2 cellular contexts compared by ENCODE assay signal in genomic region chr4:15786743-15787142, GRCh38.
TF ChIP-seq lines count a peak whose summit lies in the region.

No MANE protein-coding gene starts in this region.

TF ChIP-seq in GM12878, 131 proteins besides CTCF, POLR2A, EP300 and RAD21:
- TF ChIP-seq NFYA (IDR thresholded peaks at IDR 0.05; ENCODE audit: borderline replicate concordance, low read depth, low read length) (no peak), HSF1 (IDR thresholded peaks at IDR 0.05; ENCODE audit: low read depth, low read length) (no peak), STAT1 (conservative IDR thresholded peaks at IDR 0.05) (no peak), ZBTB11 (CRISPR knock-in tag; IDR thresholded peaks at IDR 0.05) (no peak), MYC (IDR thresholded peaks at IDR 0.05; ENCODE audit: insufficient read depth, insufficient read length, insufficient replicate concordance, low read length, severe bottlenecking) (no peak), BCL11A (IDR thresholded peaks at IDR 0.05; ENCODE audit: low read depth, low read length) (no peak), CUX1 (IDR thresholded peaks at IDR 0.05; ENCODE audit: insufficient replicate concordance, low read depth, low read length) (no peak), ZNF622 (IDR thresholded peaks at IDR 0.05) (no peak), ZBED1 (IDR thresholded peaks at IDR 0.05; ENCODE audit: borderline replicate concordance) (no peak), NFXL1 (IDR thresholded peaks at IDR 0.05; ENCODE audit: borderline replicate concordance) (no peak), MYB (IDR thresholded peaks at IDR 0.05; ENCODE audit: borderline replicate concordance, low read depth, low read length) (no peak), EED (IDR thresholded peaks at IDR 0.05; ENCODE audit: low read depth) (no peak)

TF ChIP-seq in SK-N-SH, 30 proteins besides CTCF, POLR2A, EP300 and RAD21:
- no peak for TF ChIP-seq RXRA (IDR thresholded peaks at IDR 0.05; ENCODE audit: borderline replicate concordance, low read depth)
- TF ChIP-seq ELF1 (IDR thresholded peaks at IDR 0.05) = no peak
- no peak for TF ChIP-seq GABPA (IDR thresholded peaks at IDR 0.05; ENCODE audit: low read depth)
- TF ChIP-seq FOXJ3 (CRISPR knock-in tag; IDR thresholded peaks at IDR 0.05) = no peak
- no peak for TF ChIP-seq GATA2 (CRISPR knock-in tag; IDR thresholded peaks at IDR 0.05)
- TF ChIP-seq SMC3 (IDR thresholded peaks at IDR 0.05; ENCODE audit: low read depth, low read length) = no peak
- TF ChIP-seq RFX5 (IDR thresholded peaks at IDR 0.05; ENCODE audit: low read length) = no peak
- TF ChIP-seq FOSL2 (IDR thresholded peaks at IDR 0.05; ENCODE audit: borderline replicate concordance, low read depth) = no peak
- no peak for TF ChIP-seq USF2 (IDR thresholded peaks at IDR 0.05; ENCODE audit: borderline replicate concordance, low read depth, low read length)
- no peak for TF ChIP-seq IRF3 (IDR thresholded peaks at IDR 0.05; ENCODE audit: low read depth, low read length)
- TF ChIP-seq CHD2 (IDR thresholded peaks at IDR 0.05; ENCODE audit: low read length, partially characterized antibody) = no peak
- no peak for TF ChIP-seq TAF1 (IDR thresholded peaks at IDR 0.05; ENCODE audit: borderline replicate concordance, low read depth, low read length)
